Comparison of ENCODE assay signal across 21 cellular contexts in the genomic region with DNA sequence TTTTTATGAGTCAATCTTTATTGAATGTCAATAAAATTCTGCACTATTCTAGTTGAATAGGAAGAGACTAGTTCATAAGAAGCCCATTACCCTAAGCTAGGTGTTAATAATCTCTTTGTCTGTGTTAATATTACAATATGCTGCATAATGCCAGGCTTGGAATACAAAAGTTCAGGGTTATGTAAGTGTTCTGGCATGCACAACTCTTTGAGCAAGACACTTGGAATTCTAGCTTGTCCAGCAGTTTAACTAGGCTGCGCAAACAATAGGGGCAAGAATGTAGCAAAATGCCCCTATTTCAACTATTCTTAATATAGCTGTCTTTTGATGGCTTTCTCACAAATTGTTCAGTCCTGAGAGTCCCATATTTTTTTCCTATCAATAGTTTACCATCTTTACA. TPM values are rescaled to one million over a fixed set of nuclear protein-coding genes. Genes with fewer than 3 reads are reported as not detected.
DNase-seq lines count a peak whose midpoint lies in the region; TF ChIP-seq lines count a peak whose summit lies in the region.
"Had no signal": no experiment of that assay in that cellular context is flagged by ENCODE, and none has a peak within 500 bp of the region (broad histone marks: within the 10 kb centered on the region; RNA-seq: fewer than 3 reads in every experiment).

No MANE protein-coding gene starts in this region.

- no peak for TF ChIP-seq CTCF in brain microvascular endothelial cell (IDR thresholded peaks at IDR 0.05; ENCODE audit: low read depth, low read length, missing control alignments)
- TF ChIP-seq CTCF in retinal pigment epithelial cell (conservative IDR thresholded peaks at IDR 0.05; ENCODE audit: low read depth, low read length) = no peak
- TF ChIP-seq CTCF in CD14-positive monocyte (IDR thresholded peaks at IDR 0.05) = no peak

- H3K27ac Mint-ChIP-seq in activated CD4-positive, alpha-beta T cell treated with anti-CD3 and anti-CD28 coated beads, Interleukin-2, amount 10 ng/mL, durations not matched to agents 7 days and 5 days = no peak overlapping the region
- H3K27ac Mint-ChIP-seq in CD14-positive monocyte = no peak overlapping the region
- H3K27ac Mint-ChIP-seq: activated naive CD4-positive, alpha-beta T cell treated with anti-CD3 and anti-CD28 coated beads, Interleukin-2, amount 50 U/mL, for 72 hours; natural killer cell had no signal

- no peaks in the 10 kb centered on the region for H3K27me3 Mint-ChIP-seq in activated CD4-positive, alpha-beta T cell treated with anti-CD3 and anti-CD28 coated beads, Interleukin-2, amount 10 ng/mL, durations not matched to agents 7 days and 5 days
- peaks cover 2 to 6% (median 4%) of the 10 kb centered on the region in 3 donors for H3K27me3 Mint-ChIP-seq in CD14-positive monocyte (ENCODE audit: low read depth in 3 of 3)

- H3K4me3 Mint-ChIP-seq in activated CD4-positive, alpha-beta T cell treated with anti-CD3 and anti-CD28 coated beads, Interleukin-2, amount 10 ng/mL, durations not matched to agents 7 days and 5 days = no peak overlapping the region
- no peak overlapping the region for H3K4me3 Mint-ChIP-seq in CD14-positive monocyte
- H3K4me3 Mint-ChIP-seq: natural killer cell had no signal

- in situ Hi-C loops in brain microvascular endothelial cell (cut with HindIII; ENCODE audit: low pct_ligation_motif_present, low sequenced_read_pairs) = no loop called here

- no peaks in the 10 kb centered on the region for H3K36me3 Mint-ChIP-seq in activated CD4-positive, alpha-beta T cell treated with anti-CD3 and anti-CD28 coated beads, Interleukin-2, amount 10 ng/mL, durations not matched to agents 7 days and 5 days (ENCODE audit: low read depth)
- no peaks in the 10 kb centered on the region for H3K36me3 Mint-ChIP-seq in CD14-positive monocyte
- H3K36me3 Mint-ChIP-seq: activated naive CD4-positive, alpha-beta T cell treated with anti-CD3 and anti-CD28 coated beads, Interleukin-2, amount 50 U/mL, for 72 hours; natural killer cell had no signal

- H3K27me3 ChIP-seq in brain microvascular endothelial cell (replicated peaks) = no peaks in the 10 kb centered on the region

- H3K27ac ChIP-seq in brain microvascular endothelial cell = no peak overlapping the region
- H3K27ac ChIP-seq: prostate gland had no signal

- POLR2A ChIA-PET in activated CD4-positive, alpha-beta T cell treated with anti-CD3 and anti-CD28 coated beads, Interleukin-2, amount 10 ng/mL, durations not matched to agents 7 days and 5 days (lab: Charles Lee) = no interaction called here

- CTCF ChIA-PET in activated CD4-positive, alpha-beta T cell treated with anti-CD3 and anti-CD28 coated beads, Interleukin-2, amount 10 ng/mL, durations not matched to agents 7 days and 5 days (lab: Charles Lee) = interaction anchor here (0.6 kb wide), 1 partner anchor 18 kb away, joined by 3 read pairs; no protein-coding TSS in a partner anchor

- H3K4me1 Mint-ChIP-seq in activated CD4-positive, alpha-beta T cell treated with anti-CD3 and anti-CD28 coated beads, Interleukin-2, amount 10 ng/mL, durations not matched to agents 7 days and 5 days = no peaks in the 10 kb centered on the region
- H3K4me1 Mint-ChIP-seq in CD14-positive monocyte = no peaks in the 10 kb centered on the region
- H3K4me1 Mint-ChIP-seq: natural killer cell had no signal

- DNase-seq in GM03348 (ENCODE audit: low spot score) = peak; percentile 47
- peak; percentile 35 for DNase-seq in brain microvascular endothelial cell
- DNase-seq in iris pigment epithelial cell (ENCODE audit: low read depth) = peak; percentile 48
- peak; percentile 61 for DNase-seq in retinal pigment epithelial cell (ENCODE audit: low read depth)
- no peak for DNase-seq in NCI-H1694 (lab: John Stamatoyannopoulos, UW)
- DNase-seq in activated CD4-positive, alpha-beta T cell treated with anti-CD3 and anti-CD28 coated beads, Interleukin-2, amount 10 ng/mL, durations not matched to agents 7 days and 5 days = no peak
- no peak for DNase-seq in CD14-positive monocyte (ENCODE audit: low spot score)
- no peak for DNase-seq in NCI-H774 (lab: John Stamatoyannopoulos, UW)
- DNase-seq: activated T-cell treated with anti-CD3 and anti-CD28 coated beads, Interleukin-2, amount 50 U/mL, for 1 hour; central memory CD4-positive, alpha-beta T cell; effector memory CD4-positive, alpha-beta T cell; GF-D8; natural killer cell; NCI-H1694 treated with DMSO at 0.1 percent for 48 hours; NCI-H524 had no signal

- no peaks in the 10 kb centered on the region for H3K9me3 Mint-ChIP-seq in activated CD4-positive, alpha-beta T cell treated with anti-CD3 and anti-CD28 coated beads, Interleukin-2, amount 10 ng/mL, durations not matched to agents 7 days and 5 days
- peaks cover 0 to 4% (median 0%) of the 10 kb centered on the region in 7 donors for H3K9me3 Mint-ChIP-seq in CD14-positive monocyte
- H3K9me3 Mint-ChIP-seq: activated naive CD4-positive, alpha-beta T cell treated with anti-CD3 and anti-CD28 coated beads, Interleukin-2, amount 50 U/mL, for 72 hours; natural killer cell had no signal

- intact Hi-C loops in CD14-positive monocyte (cut with micrococcal nuclease) = no loop called here

- no peaks in the 10 kb centered on the region for H3K36me3 ChIP-seq in brain microvascular endothelial cell (replicated peaks)
- H3K36me3 ChIP-seq: prostate gland had no signal

- H3K4me3 ChIP-seq in brain microvascular endothelial cell (ENCODE audit: low read depth, low read length) (no peak overlapping the region), retinal pigment epithelial cell (ENCODE audit: low read length) (no peak overlapping the region)
- H3K4me3 ChIP-seq: lung, prostate gland had no signal

RNA-seq across cellular contexts. Expression of a gene that starts 31.3 kb away (rescaled TPM):
- total RNA-seq in activated CD4-positive, alpha-beta T cell treated with anti-CD3 and anti-CD28 coated beads, Interleukin-2, amount 10 ng/mL, durations not matched to agents 7 days and 5 days = not detected
- polyA plus RNA-seq in CD14-positive monocyte = not detected
- total RNA-seq: activated naive CD4-positive, alpha-beta T cell treated with anti-CD3 and anti-CD28 coated beads, Interleukin-2, amount 50 U/mL, for 72 hours; fibroblast of villous mesenchyme; HT-29; lung; MCF 10A; natural killer cell had no signal

Comparison
In these comparisons a context has a peak if more than half of its experiments do, and no peak if none do; other contexts are left out.
1. DNase-seq: peak in GM03348 (single experiment), brain microvascular endothelial cell (single experiment), iris pigment epithelial cell (single experiment) and retinal pigment epithelial cell (single experiment); none in NCI-H1694 (single experiment), activated CD4-positive, alpha-beta T cell treated with anti-CD3 and anti-CD28 coated beads, Interleukin-2, amount 10 ng/mL, durations not matched to agents 7 days and 5 days (single experiment), CD14-positive monocyte (single experiment) and NCI-H774 (single experiment).